ENCODE assay signal across 1 cellular context in the genomic region with DNA sequence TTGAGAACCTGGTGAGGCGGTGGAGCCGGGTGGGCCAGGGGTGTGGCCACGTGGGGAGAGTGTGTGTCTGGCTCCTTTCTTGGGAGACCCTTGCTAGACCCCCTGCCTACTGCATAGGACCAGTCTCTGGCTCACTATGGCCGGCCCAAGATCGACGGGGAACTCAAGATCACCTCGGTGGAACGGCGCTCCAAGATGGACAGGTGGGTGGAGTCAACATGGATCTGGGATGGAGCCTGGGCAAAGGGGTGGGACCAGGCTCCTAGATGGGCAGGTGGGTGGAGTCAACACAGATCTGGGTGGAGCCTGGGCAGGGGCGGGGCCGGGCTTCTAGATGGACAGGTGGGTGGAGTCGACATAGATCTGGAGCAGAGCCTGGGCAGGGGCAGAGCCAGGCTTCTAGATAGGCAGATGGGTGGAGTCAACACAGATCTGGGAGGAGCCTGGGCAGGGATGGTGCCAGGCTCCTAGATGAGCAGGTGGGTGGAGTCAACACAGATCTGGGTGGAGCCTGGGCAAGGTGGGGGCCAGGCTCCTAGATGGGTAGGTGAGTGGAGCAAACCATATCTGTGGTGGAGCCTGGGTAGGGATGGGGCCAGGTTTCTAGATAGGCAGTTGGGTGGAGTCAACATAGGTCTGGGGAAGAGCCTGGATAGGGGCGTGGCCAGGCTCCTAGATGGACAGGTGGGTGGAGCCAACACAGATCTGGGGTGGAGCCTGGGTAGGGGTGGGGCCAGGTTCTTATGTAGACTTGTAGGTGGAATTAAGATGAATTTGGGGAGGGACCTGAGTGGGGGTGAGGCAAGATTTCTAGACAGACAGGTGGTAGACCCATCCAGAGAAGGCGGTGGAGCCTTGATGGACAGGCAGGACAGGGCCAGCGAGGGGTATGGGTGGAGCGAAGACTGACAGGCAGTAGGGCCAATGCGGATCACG.
TF ChIP-seq lines count a peak whose summit lies in the region.

No MANE protein-coding gene starts in this region.

TF ChIP-seq in GM12878, 131 proteins besides CTCF, POLR2A, EP300 and RAD21 (continued from another document):
- TF ChIP-seq, protein P1, sequence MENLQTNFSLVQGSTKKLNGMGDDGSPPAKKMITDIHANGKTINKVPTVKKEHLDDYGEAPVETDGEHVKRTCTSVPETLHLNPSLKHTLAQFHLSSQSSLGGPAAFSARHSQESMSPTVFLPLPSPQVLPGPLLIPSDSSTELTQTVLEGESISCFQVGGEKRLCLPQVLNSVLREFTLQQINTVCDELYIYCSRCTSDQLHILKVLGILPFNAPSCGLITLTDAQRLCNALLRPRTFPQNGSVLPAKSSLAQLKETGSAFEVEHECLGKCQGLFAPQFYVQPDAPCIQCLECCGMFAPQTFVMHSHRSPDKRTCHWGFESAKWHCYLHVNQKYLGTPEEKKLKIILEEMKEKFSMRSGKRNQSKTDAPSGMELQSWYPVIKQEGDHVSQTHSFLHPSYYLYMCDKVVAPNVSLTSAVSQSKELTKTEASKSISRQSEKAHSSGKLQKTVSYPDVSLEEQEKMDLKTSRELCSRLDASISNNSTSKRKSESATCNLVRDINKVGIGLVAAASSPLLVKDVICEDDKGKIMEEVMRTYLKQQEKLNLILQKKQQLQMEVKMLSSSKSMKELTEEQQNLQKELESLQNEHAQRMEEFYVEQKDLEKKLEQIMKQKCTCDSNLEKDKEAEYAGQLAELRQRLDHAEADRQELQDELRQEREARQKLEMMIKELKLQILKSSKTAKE (IDR thresholded peaks at IDR 0.05; ENCODE audit: low read depth, poor library complexity, severe bottlenecking) = no peak
- TF ChIP-seq POLR2AphosphoS5 (IDR thresholded peaks at IDR 0.05; ENCODE audit: low read length) (no peak), SPI1 (IDR thresholded peaks at IDR 0.05; ENCODE audit: borderline replicate concordance, insufficient read depth, low read depth, low read length) (no peak)
- TF ChIP-seq, protein P2, sequence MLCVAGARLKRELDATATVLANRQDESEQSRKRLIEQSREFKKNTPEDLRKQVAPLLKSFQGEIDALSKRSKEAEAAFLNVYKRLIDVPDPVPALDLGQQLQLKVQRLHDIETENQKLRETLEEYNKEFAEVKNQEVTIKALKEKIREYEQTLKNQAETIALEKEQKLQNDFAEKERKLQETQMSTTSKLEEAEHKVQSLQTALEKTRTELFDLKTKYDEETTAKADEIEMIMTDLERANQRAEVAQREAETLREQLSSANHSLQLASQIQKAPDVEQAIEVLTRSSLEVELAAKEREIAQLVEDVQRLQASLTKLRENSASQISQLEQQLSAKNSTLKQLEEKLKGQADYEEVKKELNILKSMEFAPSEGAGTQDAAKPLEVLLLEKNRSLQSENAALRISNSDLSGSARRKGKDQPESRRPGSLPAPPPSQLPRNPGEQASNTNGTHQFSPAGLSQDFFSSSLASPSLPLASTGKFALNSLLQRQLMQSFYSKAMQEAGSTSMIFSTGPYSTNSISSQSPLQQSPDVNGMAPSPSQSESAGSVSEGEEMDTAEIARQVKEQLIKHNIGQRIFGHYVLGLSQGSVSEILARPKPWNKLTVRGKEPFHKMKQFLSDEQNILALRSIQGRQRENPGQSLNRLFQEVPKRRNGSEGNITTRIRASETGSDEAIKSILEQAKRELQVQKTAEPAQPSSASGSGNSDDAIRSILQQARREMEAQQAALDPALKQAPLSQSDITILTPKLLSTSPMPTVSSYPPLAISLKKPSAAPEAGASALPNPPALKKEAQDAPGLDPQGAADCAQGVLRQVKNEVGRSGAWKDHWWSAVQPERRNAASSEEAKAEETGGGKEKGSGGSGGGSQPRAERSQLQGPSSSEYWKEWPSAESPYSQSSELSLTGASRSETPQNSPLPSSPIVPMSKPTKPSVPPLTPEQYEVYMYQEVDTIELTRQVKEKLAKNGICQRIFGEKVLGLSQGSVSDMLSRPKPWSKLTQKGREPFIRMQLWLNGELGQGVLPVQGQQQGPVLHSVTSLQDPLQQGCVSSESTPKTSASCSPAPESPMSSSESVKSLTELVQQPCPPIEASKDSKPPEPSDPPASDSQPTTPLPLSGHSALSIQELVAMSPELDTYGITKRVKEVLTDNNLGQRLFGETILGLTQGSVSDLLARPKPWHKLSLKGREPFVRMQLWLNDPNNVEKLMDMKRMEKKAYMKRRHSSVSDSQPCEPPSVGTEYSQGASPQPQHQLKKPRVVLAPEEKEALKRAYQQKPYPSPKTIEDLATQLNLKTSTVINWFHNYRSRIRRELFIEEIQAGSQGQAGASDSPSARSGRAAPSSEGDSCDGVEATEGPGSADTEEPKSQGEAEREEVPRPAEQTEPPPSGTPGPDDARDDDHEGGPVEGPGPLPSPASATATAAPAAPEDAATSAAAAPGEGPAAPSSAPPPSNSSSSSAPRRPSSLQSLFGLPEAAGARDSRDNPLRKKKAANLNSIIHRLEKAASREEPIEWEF (IDR thresholded peaks at IDR 0.05; ENCODE audit: insufficient replicate concordance, low read depth, low read length) = no peak
